Comparison of ENCODE assay signal across 23 cellular contexts in the genomic region with DNA sequence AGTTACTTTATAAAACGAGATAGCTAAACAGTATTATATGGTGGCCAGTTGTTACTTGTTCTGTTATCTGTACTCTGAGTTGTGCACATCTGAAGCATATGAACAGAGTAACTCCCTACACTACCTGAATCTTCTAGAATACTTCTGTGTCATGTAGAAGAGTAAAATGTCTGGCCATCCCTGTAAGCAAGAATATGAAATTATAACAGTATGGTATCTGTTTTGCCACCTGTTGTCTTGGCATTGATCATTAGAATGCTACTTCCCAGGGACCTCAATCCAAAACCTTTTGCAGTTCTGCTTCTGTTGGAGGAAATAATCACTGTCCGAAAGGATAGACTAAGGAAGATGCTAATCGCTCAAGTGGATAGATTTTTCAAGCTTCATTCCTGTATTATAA. TPM values are rescaled to one million over a fixed set of nuclear protein-coding genes. Genes with fewer than 3 reads are reported as not detected.
DNase-seq lines count a peak whose midpoint lies in the region; TF ChIP-seq lines count a peak whose summit lies in the region.
"Had no signal": no experiment of that assay in that cellular context is flagged by ENCODE, and none has a peak within 500 bp of the region (broad histone marks: within the 10 kb centered on the region; RNA-seq: fewer than 3 reads in every experiment).

No MANE protein-coding gene starts in this region.

- in situ Hi-C loops in brain microvascular endothelial cell (cut with HindIII; ENCODE audit: low pct_ligation_motif_present, low sequenced_read_pairs) = no loop called here

- H3K4me2 ChIP-seq in DOHH2 (ENCODE audit: low read length) = peak overlapping the region; percentile 90

- H3K4me1 Mint-ChIP-seq in nephron progenitor cell (peaks cover 42% of the 10 kb centered on the region), progenitor cell of endocrine pancreas (ENCODE audit: low read depth) (peaks cover 16% of the 10 kb centered on the region)
- H3K4me1 Mint-ChIP-seq in activated T-cell treated with anti-CD3 and anti-CD28 coated beads, Interleukin-2, amount 50 U/mL, for 24 hours (ENCODE audit: low read depth) = peaks cover 23% of the 10 kb centered on the region

- no peak overlapping the region for H3K9ac ChIP-seq in HUES6 (ENCODE audit: low read length)
- H3K9ac ChIP-seq: SK-N-SH had no signal

- H3K4me3 ChIP-seq in DOHH2 (ENCODE audit: low read length) (peak overlapping the region; percentile 89), HUES6 (ENCODE audit: low read depth, low read length) (0 out of 2 replicates have a peak overlapping the region, but pooled peaks have one; percentile 90), brain microvascular endothelial cell (ENCODE audit: low read depth, low read length) (no peak overlapping the region)
- H3K4me3 ChIP-seq: adrenal gland, prostate gland had no signal

- H3K4me1 ChIP-seq in DOHH2 (ENCODE audit: control insufficient read depth, low read length) (peaks cover 61% of the 10 kb centered on the region), HUES6 (ENCODE audit: control insufficient read depth, insufficient read depth, low read length) (0 out of 2 replicates have a peak, but pooled peaks cover 5% of the 10 kb centered on the region)
- H3K4me1 ChIP-seq: prostate gland had no signal

- H3K27me3 Mint-ChIP-seq in nephron progenitor cell (ENCODE audit: low read depth, poor library complexity) (peaks cover 2% of the 10 kb centered on the region), progenitor cell of endocrine pancreas (no peaks in the 10 kb centered on the region)
- peaks cover 73% of the 10 kb centered on the region for H3K27me3 Mint-ChIP-seq in activated T-cell treated with anti-CD3 and anti-CD28 coated beads, Interleukin-2, amount 50 U/mL, for 24 hours

- DNase-seq in RPMI8226 (peak; percentile 37), nephron progenitor cell (no peak), foreskin melanocyte (no peak), brain microvascular endothelial cell (no peak), progenitor cell of endocrine pancreas (ENCODE audit: low spot score, unreplicated experiment) (no peak)
- no peak for DNase-seq in activated T-cell treated with anti-CD3 and anti-CD28 coated beads, Interleukin-2, amount 50 U/mL, for 24 hours
- DNase-seq: activated CD4-positive, alpha-beta memory T cell treated with anti-CD3 and anti-CD28 coated beads, Interleukin-2, amount 10 ng/mL, durations not matched to agents 7 days and 5 days; activated CD4-positive, CD25-positive, alpha-beta regulatory T cell; adrenal gland; CD4-positive, alpha-beta T cell; DMS53; islet precursor cell; mesenchymal stem cell; naive B cell; NCI-H187 treated with DMSO at 0.1 percent for 48 hours; NCI-H345; SK-N-SH had no signal

- no peaks in the 10 kb centered on the region for H4K20me1 ChIP-seq in DOHH2 (ENCODE audit: control insufficient read depth, insufficient read depth, low read depth, low read length)

- H3F3A ChIP-seq in DOHH2 (ENCODE audit: control insufficient read depth, insufficient read depth) = peaks cover 26% of the 10 kb centered on the region

- H3K9me3 Mint-ChIP-seq in nephron progenitor cell (peaks cover 10% of the 10 kb centered on the region), progenitor cell of endocrine pancreas (ENCODE audit: low read depth) (peaks cover 6% of the 10 kb centered on the region)
- no peaks in the 10 kb centered on the region for H3K9me3 Mint-ChIP-seq in activated T-cell treated with anti-CD3 and anti-CD28 coated beads, Interleukin-2, amount 50 U/mL, for 24 hours
- H3K9me3 Mint-ChIP-seq: activated CD4-positive, alpha-beta memory T cell treated with anti-CD3 and anti-CD28 coated beads, Interleukin-2, amount 10 ng/mL, durations not matched to agents 7 days and 5 days; dendritic cell treated with granulocyte-macrophage colony-stimulating factor and Interleukin-4, amounts not matched to agents 40 ng/mL and 50 ng/mL, for 4 days; T-helper 2 cell treated with Interferon-gamma antibody and Interleukin-4, amounts not matched to agents 5 μg/mL and 100 μg/mL, for 36 hours had no signal

- H3K4me3 Mint-ChIP-seq in nephron progenitor cell (peak overlapping the region; percentile 97), progenitor cell of endocrine pancreas (ENCODE audit: low read depth) (no peak overlapping the region)
- H3K4me3 Mint-ChIP-seq in activated T-cell treated with anti-CD3 and anti-CD28 coated beads, Interleukin-2, amount 50 U/mL, for 24 hours = no peak overlapping the region
- H3K4me3 Mint-ChIP-seq: activated CD4-positive, alpha-beta memory T cell treated with anti-CD3 and anti-CD28 coated beads, Interleukin-2, amount 10 ng/mL, durations not matched to agents 7 days and 5 days; dendritic cell treated with granulocyte-macrophage colony-stimulating factor and Interleukin-4, amounts not matched to agents 40 ng/mL and 50 ng/mL, for 4 days had no signal

- H3K9me2 ChIP-seq in DOHH2 (replicated peaks; ENCODE audit: control insufficient read depth, low read length) = no peaks in the 10 kb centered on the region
- H3K9me2 ChIP-seq: SK-N-SH had no signal

- H3K36me3 ChIP-seq in DOHH2 (ENCODE audit: control insufficient read depth, low read length) (no peaks in the 10 kb centered on the region; the same call in 1 of the 2 replicates), HUES6 (ENCODE audit: control insufficient read depth, insufficient read depth, low read length) (no peaks in the 10 kb centered on the region), brain microvascular endothelial cell (replicated peaks) (no peaks in the 10 kb centered on the region)
- H3K36me3 ChIP-seq: adrenal gland, cardiac muscle cell, prostate gland had no signal

- H3K27me3 ChIP-seq in DOHH2 (ENCODE audit: control insufficient read depth, low read length) (no peaks in the 10 kb centered on the region), HUES6 (ENCODE audit: control insufficient read depth, insufficient read depth, low read length) (no peaks in the 10 kb centered on the region), brain microvascular endothelial cell (replicated peaks) (no peaks in the 10 kb centered on the region)
- H3K27me3 ChIP-seq: adrenal gland, cardiac muscle cell had no signal

- H3K27ac Mint-ChIP-seq in nephron progenitor cell (no peak overlapping the region), progenitor cell of endocrine pancreas (no peak overlapping the region)
- H3K27ac Mint-ChIP-seq in activated T-cell treated with anti-CD3 and anti-CD28 coated beads, Interleukin-2, amount 50 U/mL, for 24 hours = no peak overlapping the region
- H3K27ac Mint-ChIP-seq: activated CD4-positive, alpha-beta memory T cell treated with anti-CD3 and anti-CD28 coated beads, Interleukin-2, amount 10 ng/mL, durations not matched to agents 7 days and 5 days; CD4-positive, alpha-beta T cell; dendritic cell treated with granulocyte-macrophage colony-stimulating factor and Interleukin-4, amounts not matched to agents 40 ng/mL and 50 ng/mL, for 4 days; T-helper 2 cell treated with Interferon-gamma antibody and Interleukin-4, amounts not matched to agents 5 μg/mL and 100 μg/mL, for 36 hours had no signal

- H3K79me2 ChIP-seq in DOHH2 (ENCODE audit: control insufficient read depth, low read length) = peaks cover 71% of the 10 kb centered on the region

- TF ChIP-seq CTCF in DOHH2 (IDR thresholded peaks at IDR 0.05; ENCODE audit: low read depth, low read length, poor library complexity, severe bottlenecking) = no peak
- TF ChIP-seq CTCF in nephron progenitor cell (IDR thresholded peaks at IDR 0.05) = no peak
- TF ChIP-seq CTCF in brain microvascular endothelial cell (IDR thresholded peaks at IDR 0.05; ENCODE audit: low read depth, low read length, missing control alignments) = no peak
- TF ChIP-seq CTCF in progenitor cell of endocrine pancreas (IDR thresholded peaks at IDR 0.05; ENCODE audit: unreplicated experiment) = no peak

- H3K9me3 ChIP-seq in DOHH2 (ENCODE audit: control insufficient read depth, insufficient read depth, low read length) = no peaks in the 10 kb centered on the region
- H3K9me3 ChIP-seq in HUES6 (ENCODE audit: control insufficient read depth, insufficient read depth, low read depth, low read length) = 0 out of 2 replicates have a peak, but pooled peaks cover 5% of the 10 kb centered on the region
- H3K9me3 ChIP-seq: adrenal gland, prostate gland, SK-N-SH had no signal

- H3K27ac ChIP-seq in DOHH2 (ENCODE audit: low read depth, low read length) (peak overlapping the region; percentile 81), HUES6 (ENCODE audit: low read depth, low read length) (no peak overlapping the region), brain microvascular endothelial cell (no peak overlapping the region)
- H3K27ac ChIP-seq: adrenal gland, cardiac muscle cell, prostate gland had no signal

- peaks cover 6% of the 10 kb centered on the region for H3K36me3 Mint-ChIP-seq in nephron progenitor cell (ENCODE audit: low read depth)
- peaks cover 3% of the 10 kb centered on the region for H3K36me3 Mint-ChIP-seq in activated T-cell treated with anti-CD3 and anti-CD28 coated beads, Interleukin-2, amount 50 U/mL, for 24 hours (ENCODE audit: low read depth)
- no peaks in the 10 kb centered on the region for H3K36me3 Mint-ChIP-seq in progenitor cell of endocrine pancreas (ENCODE audit: insufficient read depth)
- H3K36me3 Mint-ChIP-seq: naive B cell had no signal

RNA-seq across cellular contexts. Expression of a gene that starts 1.9 kb away (rescaled TPM):
- 32.7 and 33.4 TPM in 2 replicates for total RNA-seq in progenitor cell of endocrine pancreas
